Comparison of ENCODE assay signal across 12 cellular contexts in genomic region chr2:206783718-206784117, GRCh38. TPM values are rescaled to one million over a fixed set of nuclear protein-coding genes. Genes with fewer than 3 reads are reported as not detected.
DNase-seq lines count a peak whose midpoint lies in the region; ATAC-seq, FAIRE-seq and TF ChIP-seq lines count a peak whose summit lies in the region.
"Had no signal": no experiment of that assay in that cellular context is flagged by ENCODE, and none has a peak within 500 bp of the region (broad histone marks: within the 10 kb centered on the region; RNA-seq: fewer than 3 reads in every experiment).

No MANE protein-coding gene starts in this region.

- H3K4me2 ChIP-seq in OCI-LY7 (ENCODE audit: low read length), result no peak overlapping the region

- TF ChIP-seq CTCF in 22Rv1 (IDR thresholded peaks at IDR 0.05) (peak; percentile 72), OCI-LY7 (conservative IDR thresholded peaks at IDR 0.05; ENCODE audit: low read length) (peak; percentile 61), foreskin fibroblast (IDR thresholded peaks at IDR 0.05; ENCODE audit: low read depth, low read length) (peak; percentile 68)

- H3K4me3 Mint-ChIP-seq in T-cell, result no peak overlapping the region
- H3K4me3 Mint-ChIP-seq: activated naive CD8-positive, alpha-beta T cell; stimulated activated naive CD8-positive, alpha-beta T cell treated with anti-CD3 and anti-CD28 coated beads, Interleukin-15, Interleukin-2, amounts not matched to agents 100 ng/mL and 50 ng/mL, for 24 hours had no signal

- CTCF ChIA-PET in OCI-LY7 (lab: Charles Lee; ENCODE audit: unreplicated experiment), result interaction anchor here (0.7 kb wide), 1 partner anchor 34 kb away, joined by 3 read pairs; no protein-coding TSS in a partner anchor
- CTCF ChIA-PET in T-cell (lab: Charles Lee), result interaction anchor here (0.7 to 2.2 kb wide), 2 partner anchors 8 to 348 kb away, joined by 3 to 5 read pairs; no protein-coding TSS in a partner anchor

- 85 to 95% (median 94%) methylated on average over 2 of the region's 2 CpGs for WGBS in small intestine, 3 donors

- H3K9me3 ChIP-seq in OCI-LY7 (ENCODE audit: low read length) (peaks cover 20% of the 10 kb centered on the region; the same call in 1 of the 2 replicates), small intestine (ENCODE audit: control insufficient read depth, low read depth) (no peaks in the 10 kb centered on the region)

- peaks cover 10 to 13% (median 13%) of the 10 kb centered on the region in 3 donors for H3K4me1 Mint-ChIP-seq in T-cell

- POLR2A ChIA-PET in OCI-LY7 (lab: Charles Lee) (interaction anchor here (1.1 kb wide), 1 partner anchor 10 kb away, joined by 3 read pairs; no protein-coding TSS in a partner anchor), T-cell (lab: Charles Lee) (no interaction called here)

- ATAC-seq in GM18909 (IDR thresholded peaks at IDR 0.05; ENCODE audit: poor library complexity, unreplicated experiment) (no peak), GM18505 (IDR thresholded peaks at IDR 0.05; ENCODE audit: unreplicated experiment) (no peak), T-cell (replicated peaks in 1 of 4) (no peak)

- no peak overlapping the region for H3K27ac Mint-ChIP-seq in T-cell

- H3K27me3 Mint-ChIP-seq in T-cell, result no peaks in the 10 kb centered on the region
- H3K27me3 Mint-ChIP-seq: activated naive CD8-positive, alpha-beta T cell; stimulated activated naive CD8-positive, alpha-beta T cell treated with anti-CD3 and anti-CD28 coated beads, Interleukin-15, Interleukin-2, amounts not matched to agents 100 ng/mL and 50 ng/mL, for 24 hours had no signal

- H3K27ac ChIP-seq in 22Rv1 (no peak overlapping the region), OCI-LY7 (ENCODE audit: low read depth, low read length, poor library complexity, severe bottlenecking) (no peak overlapping the region), small intestine (ENCODE audit: low read depth in 1 of 2, low read length in 1 of 2) (no peak overlapping the region)
- H3K27ac ChIP-seq: right atrium auricular region had no signal

- no peaks in the 10 kb centered on the region; the same call in 1 of the 2 replicates for H3K79me2 ChIP-seq in OCI-LY7 (ENCODE audit: insufficient read depth, low read depth, low read length)

- H3K9me2 ChIP-seq in OCI-LY7 (ENCODE audit: insufficient read depth, low read length), result no peaks in the 10 kb centered on the region

- H4K20me1 ChIP-seq in OCI-LY7 (ENCODE audit: insufficient read depth, low read length), result no peaks in the 10 kb centered on the region

- intact Hi-C loops in OCI-LY7 (cut with micrococcal nuclease; ENCODE audit: unreplicated experiment), result no loop called here

- H3K4me1 ChIP-seq in OCI-LY7 (ENCODE audit: insufficient read depth, low read length, poor library complexity, severe bottlenecking) (no peaks in the 10 kb centered on the region), small intestine (ENCODE audit: control insufficient read depth in 2 of 2, insufficient read depth in 1 of 2, low read depth in 1 of 2, low read length in 1 of 2) (no peaks in the 10 kb centered on the region)
- H3K4me1 ChIP-seq: right atrium auricular region had no signal

- H3K36me3 Mint-ChIP-seq in T-cell, result peaks cover 75% of the 10 kb centered on the region

- DNase-seq in ELR (ENCODE audit: low read depth) (peak; percentile 41), OCI-LY7 (ENCODE audit: low spot score) (no peak), foreskin fibroblast (peak in 1 of 2 donors; percentile 28), small intestine (no peak), T-cell (no peak)
- DNase-seq: MV-4-11 had no signal

- peaks cover 97% of the 10 kb centered on the region for H3K36me3 ChIP-seq in OCI-LY7 (ENCODE audit: insufficient read depth, low read length)
- peaks cover 19 to 29% of the 10 kb centered on the region in 2 donors for H3K36me3 ChIP-seq in small intestine (ENCODE audit: control insufficient read depth in 2 of 2, insufficient read depth in 2 of 2, low read length in 2 of 2)

- no peak for FAIRE-seq in small intestine (lab: Jason Lieb, UNC)

- peaks cover 5 to 16% (median 13%) of the 10 kb centered on the region in 3 donors for H3K9me3 Mint-ChIP-seq in T-cell

- TF ChIP-seq POLR2A in GM18505 (IDR thresholded peaks at IDR 0.05; ENCODE audit: borderline replicate concordance, extremely low read depth, insufficient read depth, insufficient read length), result no peak

- no TSS peak for BruUV-seq in OCI-LY7 (replicated peaks; lab: Mats Ljungman, UMichigan)

- no peak overlapping the region for H2AFZ ChIP-seq in OCI-LY7 (ENCODE audit: low read length)

- H3K27me3 ChIP-seq in small intestine (ENCODE audit: control insufficient read depth in 2 of 2, insufficient read depth in 2 of 2, low read length in 2 of 2), result no peaks in the 10 kb centered on the region
- H3K27me3 ChIP-seq: right atrium auricular region had no signal

- H3K4me3 ChIP-seq in OCI-LY7 (ENCODE audit: low read depth, low read length, poor library complexity, severe bottlenecking), result no peak overlapping the region
- no peak overlapping the region for H3K4me3 ChIP-seq in foreskin fibroblast (ENCODE audit: low read depth in 1 of 2, low read length in 2 of 2)
- H3K4me3 ChIP-seq in small intestine (ENCODE audit: low read depth in 1 of 2, low read length in 2 of 2), result no peak overlapping the region
- H3K4me3 ChIP-seq: right atrium auricular region had no signal

RNA-seq across cellular contexts. Expression of gene FASTKD2, which starts 18.3 kb away (rescaled TPM):
- 17.0 and 18.3 TPM in 2 replicates for total RNA-seq in OCI-LY7 (2014; rRNA removed; shearing (Covaris generic))
- total RNA-seq in OCI-LY7 (2022) (19.0 and 20.9 TPM in 2 replicates), T-cell (10 to 100 TPM; 18.3 to 25.8 (median 21.7) TPM)
- 10 to 100 TPM in 1 of 3 donors, 1 to 10 TPM in 2; 6.5 to 20.1 (median 6.8) TPM for polyA plus RNA-seq in small intestine

RNA-seq across cellular contexts. Expression of gene MDH1B, which starts 18.6 kb away (rescaled TPM):
- 0.23 and 0.28 TPM in 2 replicates for total RNA-seq in OCI-LY7 (2014; rRNA removed; shearing (Covaris generic))
- total RNA-seq in OCI-LY7 (2022) (0.19 and 0.37 TPM in 2 replicates), T-cell (under 1 TPM in 4 of 5 donors, not detected in 1; 0.20 to 0.41 (median 0.34) TPM)
- polyA plus RNA-seq in small intestine, result under 1 TPM in 1 of 3 donors, not detected in 2; 0.31 TPM
